ENCODE assay signal across 28 cellular contexts in the genomic region with DNA sequence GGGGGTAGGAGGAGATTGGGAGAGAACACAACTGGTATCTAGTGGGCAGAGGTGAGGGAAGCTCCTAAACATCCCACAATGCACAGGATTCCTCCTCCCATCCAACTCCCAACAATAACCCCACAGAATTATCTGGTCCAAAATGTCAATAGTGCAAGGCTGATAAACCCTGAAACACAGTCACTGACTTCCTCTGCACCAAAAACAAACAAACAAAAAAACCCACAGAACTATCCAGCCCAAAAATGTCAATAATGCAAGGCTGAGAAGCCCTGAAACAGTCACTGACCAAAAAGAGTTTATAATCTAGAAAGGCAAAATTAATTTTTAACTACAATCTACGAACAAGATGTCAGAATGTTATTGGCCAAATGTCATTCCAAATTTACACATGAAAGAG. TPM values are rescaled to one million over a fixed set of nuclear protein-coding genes. Genes with fewer than 3 reads are reported as not detected.
DNase-seq lines count a peak whose midpoint lies in the region; ATAC-seq and TF ChIP-seq lines count a peak whose summit lies in the region.
"Had no signal": no experiment of that assay in that cellular context is flagged by ENCODE, and none has a peak within 500 bp of the region (broad histone marks: within the 10 kb centered on the region; RNA-seq: fewer than 3 reads in every experiment).

No MANE protein-coding gene starts in this region.

- H3K27me3 ChIP-seq in prostate gland (replicated peaks; ENCODE audit: insufficient read depth) (no peaks in the 10 kb centered on the region), Caco-2 (replicated peaks; ENCODE audit: control insufficient read depth, insufficient read depth, low read length) (no peaks in the 10 kb centered on the region)
- H3K27me3 ChIP-seq: cardiac muscle cell, upper lobe of right lung had no signal

- TF ChIP-seq POLR2A in prostate gland (IDR thresholded peaks at IDR 0.05) = no peak

- no peak for ATAC-seq in activated CD8-positive, alpha-beta memory T cell treated with anti-CD3 and anti-CD28 coated beads, Interleukin-2, amount 10 ng/mL, durations not matched to agents 7 days and 5 days
- ATAC-seq in activated T-helper 17 cell treated with anti-CD3 and anti-CD28 coated beads, Interleukin-2, amount 50 U/mL, for 72 hours (replicated peaks) = no peak
- ATAC-seq: natural killer cell, sciatic nerve had no signal

- H3K36me3 ChIP-seq in prostate gland = no peaks in the 10 kb centered on the region
- no peaks in the 10 kb centered on the region for H3K36me3 ChIP-seq in Caco-2 (ENCODE audit: control insufficient read depth, insufficient read depth, low read length)

- intact Hi-C loops in prostate gland (cut with DNase I) = no loop called here
- intact Hi-C loops in Caco-2 (cut with micrococcal nuclease; ENCODE audit: unreplicated experiment) = no loop called here

- no peaks in the 10 kb centered on the region for H3K9me3 Mint-ChIP-seq in activated CD8-positive, alpha-beta memory T cell treated with anti-CD3 and anti-CD28 coated beads, Interleukin-2, amount 10 ng/mL, durations not matched to agents 7 days and 5 days (ENCODE audit: low read depth)
- no peaks in the 10 kb centered on the region for H3K9me3 Mint-ChIP-seq in activated T-helper 17 cell treated with anti-CD3 and anti-CD28 coated beads, Interleukin-2, amount 50 U/mL, for 72 hours
- H3K9me3 Mint-ChIP-seq in osteocyte (ENCODE audit: unreplicated experiment) = no peaks in the 10 kb centered on the region
- H3K9me3 Mint-ChIP-seq in Caco-2 (ENCODE audit: unreplicated experiment) = no peaks in the 10 kb centered on the region
- H3K9me3 Mint-ChIP-seq: dendritic cell treated with granulocyte-macrophage colony-stimulating factor and Interleukin-4, amounts not matched to agents 40 ng/mL and 50 ng/mL, for 4 days; H9; memory B cell; natural killer cell had no signal

- peak overlapping the region; percentile 33 for H3K27ac Mint-ChIP-seq in activated CD8-positive, alpha-beta memory T cell treated with anti-CD3 and anti-CD28 coated beads, Interleukin-2, amount 10 ng/mL, durations not matched to agents 7 days and 5 days
- H3K27ac Mint-ChIP-seq in activated T-helper 17 cell treated with anti-CD3 and anti-CD28 coated beads, Interleukin-2, amount 50 U/mL, for 72 hours = peak overlapping the region; percentile 63
- peak overlapping the region; percentile 32 for H3K27ac Mint-ChIP-seq in osteocyte (ENCODE audit: unreplicated experiment)
- no peak overlapping the region for H3K27ac Mint-ChIP-seq in Caco-2 (ENCODE audit: unreplicated experiment)
- H3K27ac Mint-ChIP-seq: dendritic cell treated with granulocyte-macrophage colony-stimulating factor and Interleukin-4, amounts not matched to agents 40 ng/mL and 50 ng/mL, for 4 days; memory B cell had no signal

- H3K4me1 Mint-ChIP-seq in activated CD8-positive, alpha-beta memory T cell treated with anti-CD3 and anti-CD28 coated beads, Interleukin-2, amount 10 ng/mL, durations not matched to agents 7 days and 5 days = peaks cover 26% of the 10 kb centered on the region
- H3K4me1 Mint-ChIP-seq in activated T-helper 17 cell treated with anti-CD3 and anti-CD28 coated beads, Interleukin-2, amount 50 U/mL, for 72 hours = peaks cover 20% of the 10 kb centered on the region
- H3K4me1 Mint-ChIP-seq in osteocyte (ENCODE audit: unreplicated experiment) (peaks cover 7% of the 10 kb centered on the region), Caco-2 (ENCODE audit: low read depth, unreplicated experiment) (no peaks in the 10 kb centered on the region)
- H3K4me1 Mint-ChIP-seq: H9 had no signal

- DNase-seq in activated CD8-positive, alpha-beta memory T cell treated with anti-CD3 and anti-CD28 coated beads, Interleukin-2, amount 10 ng/mL, durations not matched to agents 7 days and 5 days = no peak
- DNase-seq in activated CD8-positive, alpha-beta memory T cell treated with anti-CD3 and anti-CD28 coated beads for 24 hours = no peak
- DNase-seq in HuH-7 (ENCODE audit: low spot score) (peak; percentile 8), osteocyte (ENCODE audit: extremely low spot score, unreplicated experiment) (no peak), A172 (ENCODE audit: low spot score) (no peak), prostate gland (ENCODE audit: low spot score) (no peak), Caco-2 (no peak)
- DNase-seq: activated CD4-positive, alpha-beta T cell treated with anti-CD3 and anti-CD28 coated beads for 1 hour; activated CD8-positive, alpha-beta memory T cell treated with anti-CD3 and anti-CD28 coated beads, Interleukin-2, amount 50 U/mL, for 48 hours; activated gamma-delta T cell treated with Interleukin-2 at 50 U/mL for 16 hours; C1 segment of cervical spinal cord; DMS 273 treated with DMSO at 0.1 percent for 48 hours; H9; left cardiac atrium; natural killer cell; NCI-H1092; NCI-H2029 treated with DMSO at 0.1 percent for 48 hours; NCI-H774; Right ventricle myocardium superior; stimulated activated CD8-positive, alpha-beta memory T cell treated with anti-CD3 and anti-CD28 coated beads, Interleukin-4, amount 100 ng/mL, for 48 hours; substantia nigra; SW 1271; upper lobe of right lung had no signal

- no peak overlapping the region for H3K4me3 Mint-ChIP-seq in activated CD8-positive, alpha-beta memory T cell treated with anti-CD3 and anti-CD28 coated beads, Interleukin-2, amount 10 ng/mL, durations not matched to agents 7 days and 5 days
- no peak overlapping the region for H3K4me3 Mint-ChIP-seq in activated T-helper 17 cell treated with anti-CD3 and anti-CD28 coated beads, Interleukin-2, amount 50 U/mL, for 72 hours
- H3K4me3 Mint-ChIP-seq in osteocyte (ENCODE audit: unreplicated experiment) (no peak overlapping the region), Caco-2 (ENCODE audit: unreplicated experiment) (no peak overlapping the region)
- H3K4me3 Mint-ChIP-seq: dendritic cell treated with granulocyte-macrophage colony-stimulating factor and Interleukin-4, amounts not matched to agents 40 ng/mL and 50 ng/mL, for 4 days; H9; memory B cell; natural killer cell had no signal

- H3K27me3 Mint-ChIP-seq in activated CD8-positive, alpha-beta memory T cell treated with anti-CD3 and anti-CD28 coated beads, Interleukin-2, amount 10 ng/mL, durations not matched to agents 7 days and 5 days = no peaks in the 10 kb centered on the region
- no peaks in the 10 kb centered on the region for H3K27me3 Mint-ChIP-seq in activated T-helper 17 cell treated with anti-CD3 and anti-CD28 coated beads, Interleukin-2, amount 50 U/mL, for 72 hours
- H3K27me3 Mint-ChIP-seq in osteocyte (ENCODE audit: unreplicated experiment) (no peaks in the 10 kb centered on the region), Caco-2 (ENCODE audit: insufficient read depth, unreplicated experiment) (no peaks in the 10 kb centered on the region)
- H3K27me3 Mint-ChIP-seq: dendritic cell treated with granulocyte-macrophage colony-stimulating factor and Interleukin-4, amounts not matched to agents 40 ng/mL and 50 ng/mL, for 4 days; memory B cell had no signal

- H3K36me3 Mint-ChIP-seq in activated CD8-positive, alpha-beta memory T cell treated with anti-CD3 and anti-CD28 coated beads, Interleukin-2, amount 10 ng/mL, durations not matched to agents 7 days and 5 days = peaks cover 56% of the 10 kb centered on the region
- peaks cover 96% of the 10 kb centered on the region for H3K36me3 Mint-ChIP-seq in activated T-helper 17 cell treated with anti-CD3 and anti-CD28 coated beads, Interleukin-2, amount 50 U/mL, for 72 hours (ENCODE audit: low read depth)
- H3K36me3 Mint-ChIP-seq in osteocyte (ENCODE audit: unreplicated experiment) = peaks cover 45% of the 10 kb centered on the region
- peaks cover 9% of the 10 kb centered on the region for H3K36me3 Mint-ChIP-seq in Caco-2 (ENCODE audit: insufficient read depth, unreplicated experiment)

- WGBS in prostate gland = 67% methylated on average over 1 of the region's 1 CpG

- TF ChIP-seq CTCF in osteocyte (IDR thresholded peaks at IDR 0.05) = no peak
- TF ChIP-seq CTCF in prostate gland (IDR thresholded peaks at IDR 0.05) = no peak
- no peak for TF ChIP-seq CTCF in Caco-2 (IDR thresholded peaks at IDR 0.05; ENCODE audit: insufficient read depth in 1 of 2, low read depth in 1 of 2, low read length in 1 of 2, severe bottlenecking in 1 of 2, unreplicated experiment in 1 of 2)

- H3K4me1 ChIP-seq in prostate gland (replicated peaks) = no peaks in the 10 kb centered on the region
- no peaks in the 10 kb centered on the region for H3K4me1 ChIP-seq in Caco-2
- H3K4me1 ChIP-seq: upper lobe of right lung had no signal

- POLR2A ChIA-PET in Caco-2 (lab: Charles Lee) = no interaction called here

- H3K4me3 ChIP-seq in prostate gland (no peak overlapping the region), Caco-2 (ENCODE audit: low read depth, low read length) (no peak overlapping the region)
- H3K4me3 ChIP-seq: cardiac muscle cell, upper lobe of right lung had no signal

- H3K9me3 ChIP-seq in prostate gland = no peaks in the 10 kb centered on the region
- H3K9me3 ChIP-seq in Caco-2 = no peaks in the 10 kb centered on the region
- H3K9me3 ChIP-seq: upper lobe of right lung had no signal

- CTCF ChIA-PET in activated CD8-positive, alpha-beta memory T cell treated with anti-CD3 and anti-CD28 coated beads, Interleukin-2, amount 10 ng/mL, durations not matched to agents 7 days and 5 days (lab: Charles Lee) = interaction anchor here (1.2 kb wide), 1 partner anchor 27 kb away, joined by 3 read pairs; no protein-coding TSS in a partner anchor
- CTCF ChIA-PET in Caco-2 (lab: Charles Lee) = no interaction called here

- H3K27ac ChIP-seq in prostate gland = no peak overlapping the region
- H3K27ac ChIP-seq: upper lobe of right lung had no signal

- no TSS peak for BruUV-seq in Caco-2 (replicated peaks; lab: Mats Ljungman, UMichigan)

RNA-seq across cellular contexts. Expression of a gene that starts 9.8 kb away (rescaled TPM):
- total RNA-seq in activated CD8-positive, alpha-beta memory T cell treated with anti-CD3 and anti-CD28 coated beads, Interleukin-2, amount 10 ng/mL, durations not matched to agents 7 days and 5 days = 10 to 100 TPM; 50.3 to 65.4 TPM
- total RNA-seq in activated T-helper 17 cell treated with anti-CD3 and anti-CD28 coated beads, Interleukin-2, amount 50 U/mL, for 72 hours = 10 to 100 TPM; 43.3 to 56.4 TPM
- total RNA-seq in osteocyte (76.9 and 78.4 TPM in 2 replicates), prostate gland (10 to 100 TPM; 32.3 to 37.1 TPM), Caco-2 (2022) (14.8 and 17.9 TPM in 2 replicates)
- total RNA-seq in A172 (2014; rRNA removed; shearing (Covaris generic)) = 24.7 and 36.2 TPM in 2 replicates
